Comparison of ENCODE assay signal across 20 cellular contexts in the genomic region with DNA sequence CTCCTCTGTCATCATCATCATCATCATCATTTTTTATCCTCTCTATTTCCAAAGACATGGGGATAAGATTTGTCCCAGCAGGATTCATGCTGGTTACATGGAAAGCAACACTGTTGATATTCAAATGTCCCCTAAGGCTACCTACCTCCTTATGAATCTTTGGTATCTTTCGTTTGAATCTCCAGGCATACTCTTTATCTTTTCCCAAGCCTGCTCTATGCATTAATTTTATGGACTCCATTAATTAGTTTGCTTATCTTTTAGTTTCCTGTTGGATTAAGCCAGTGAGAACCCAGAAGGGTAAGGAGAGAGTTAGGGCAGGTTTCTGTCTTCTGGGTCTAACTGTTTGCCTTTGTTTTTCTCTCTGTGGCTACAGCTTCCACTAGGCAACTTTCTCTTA.
"Had no signal": no experiment of that assay in that cellular context is flagged by ENCODE, and none has a peak within 500 bp of the region (broad histone marks: within the 10 kb centered on the region; RNA-seq: fewer than 3 reads in every experiment).

No MANE protein-coding gene starts in this region.

- H3K4me1 ChIP-seq: SJSA1 had no signal

- H3K9me3 Mint-ChIP-seq: T-helper 1 cell treated with Interleukin-12 subunit alpha and Interleukin-12 subunit beta and Interleukin-4 antibody, amounts not matched to agents 30 μg/mL and 1 μg/mL, for 36 hours had no signal

- H3K36me3 ChIP-seq: SJSA1 had no signal

- H3K4me3 ChIP-seq: SJSA1 had no signal

- H3K4me3 Mint-ChIP-seq: T-helper 1 cell treated with Interleukin-12 subunit alpha and Interleukin-12 subunit beta and Interleukin-4 antibody, amounts not matched to agents 30 μg/mL and 1 μg/mL, for 36 hours had no signal

- H3K9me3 ChIP-seq: SJSA1 had no signal

- H3K27ac ChIP-seq: SJSA1 had no signal

- H3K27me3 ChIP-seq: SJSA1 had no signal

- DNase-seq: KBM-7, MV-4-11, NCI-H1048, NCI-H1105, NCI-H1417, NCI-H1436 treated with DMSO at 0.1 percent for 48 hours, NCI-H1694, NCI-H187 treated with DMSO at 0.1 percent for 48 hours, NCI-H2029 treated with DMSO at 0.1 percent for 48 hours, NCI-H2107, NCI-H2227 treated with DMSO at 0.1 percent for 48 hours, NCI-H524, NCI-H526 treated with DMSO at 0.1 percent for 48 hours, NCI-H774, Right ventricle myocardium superior, RPMI8226, SIG-M5 had no signal

- FAIRE-seq: RCC 7860 had no signal

- H3K27ac Mint-ChIP-seq: T-helper 1 cell treated with Interleukin-12 subunit alpha and Interleukin-12 subunit beta and Interleukin-4 antibody, amounts not matched to agents 30 μg/mL and 1 μg/mL, for 36 hours had no signal
